Comparison of ENCODE assay signal across 31 cellular contexts in genomic region chr2:11559066-11559785, GRCh38. TPM values are rescaled to one million over a fixed set of nuclear protein-coding genes. Genes with fewer than 3 reads are reported as not detected.
DNase-seq lines count a peak whose midpoint lies in the region; ATAC-seq and TF ChIP-seq lines count a peak whose summit lies in the region.
"Had no signal": no experiment of that assay in that cellular context is flagged by ENCODE, and none has a peak within 500 bp of the region (broad histone marks: within the 10 kb centered on the region; RNA-seq: fewer than 3 reads in every experiment).

No MANE protein-coding gene starts in this region.

- no peak for TF ChIP-seq POLR2A in ovary (IDR thresholded peaks at IDR 0.05)
- TF ChIP-seq POLR2A in uterus (IDR thresholded peaks at IDR 0.05) = no peak

- H3K4me1 Mint-ChIP-seq in endothelial cell (ENCODE audit: unreplicated experiment) = peaks cover 36% of the 10 kb centered on the region

- peaks cover 9% of the 10 kb centered on the region for H3K36me3 Mint-ChIP-seq in endothelial cell (ENCODE audit: low read depth, unreplicated experiment)
- H3K36me3 Mint-ChIP-seq: activated naive CD8-positive, alpha-beta T cell treated with anti-CD3 and anti-CD28 coated beads, Interleukin-2, amount 10 ng/mL, durations not matched to agents 7 days and 5 days; CD14-positive monocyte; memory B cell had no signal

- no peaks in the 10 kb centered on the region for H3K9me3 Mint-ChIP-seq in endothelial cell (ENCODE audit: unreplicated experiment)
- H3K9me3 Mint-ChIP-seq: activated naive CD8-positive, alpha-beta T cell treated with anti-CD3 and anti-CD28 coated beads, Interleukin-2, amount 10 ng/mL, durations not matched to agents 7 days and 5 days; effector memory CD8-positive, alpha-beta T cell; memory B cell; T-helper 2 cell treated with Interferon-gamma antibody and Interleukin-4, amounts not matched to agents 5 μg/mL and 100 μg/mL, for 36 hours had no signal

- ATAC-seq in Right ventricle myocardium superior (ENCODE audit: poor library complexity) (no peak), GM18909 (IDR thresholded peaks at IDR 0.05; ENCODE audit: poor library complexity, unreplicated experiment) (no peak), GM18858 (IDR thresholded peaks at IDR 0.05; ENCODE audit: unreplicated experiment) (no peak)
- ATAC-seq in stimulated activated naive CD8-positive, alpha-beta T cell treated with anti-CD3 and anti-CD28 coated beads, Interleukin-15, Interleukin-2, amounts not matched to agents 100 U/mL and 50 U/mL, for 24 hours = no peak
- ATAC-seq: activated CD4-positive, alpha-beta T cell treated with anti-CD3 and anti-CD28 coated beads for 36 hours; effector memory CD8-positive, alpha-beta T cell; esophagus mucosa; left lobe of liver had no signal

- no peak overlapping the region for H3K4me3 ChIP-seq in cardiac muscle cell
- H3K4me3 ChIP-seq in ovary = no peak overlapping the region
- peak overlapping the region in 1 of 2 donors; percentile 12 for H3K4me3 ChIP-seq in uterus
- H3K4me3 ChIP-seq: sigmoid colon had no signal

- 19 to 41% (median 23%) methylated on average over 18 of the region's 18 CpGs for WGBS in ovary, 3 donors

- TF ChIP-seq CTCF in cardiac muscle cell (IDR thresholded peaks at IDR 0.05; ENCODE audit: low read depth, low read length) (no peak), endothelial cell (IDR thresholded peaks at IDR 0.05; ENCODE audit: unreplicated experiment) (no peak), ovary (IDR thresholded peaks at IDR 0.05) (no peak), uterus (IDR thresholded peaks at IDR 0.05) (no peak)

- H3K36me3 ChIP-seq in cardiac muscle cell (no peaks in the 10 kb centered on the region), ovary (no peaks in the 10 kb centered on the region), uterus (no peaks in the 10 kb centered on the region)
- H3K36me3 ChIP-seq: neutrophil, sigmoid colon had no signal

- no peak overlapping the region for H3K4me3 Mint-ChIP-seq in endothelial cell (ENCODE audit: unreplicated experiment)
- H3K4me3 Mint-ChIP-seq: activated CD4-positive, alpha-beta T cell treated with anti-CD3 and anti-CD28 coated beads for 36 hours; activated naive CD8-positive, alpha-beta T cell treated with anti-CD3 and anti-CD28 coated beads, Interleukin-2, amount 10 ng/mL, durations not matched to agents 7 days and 5 days; CD14-positive monocyte; effector memory CD8-positive, alpha-beta T cell; memory B cell; T-helper 2 cell treated with Interferon-gamma antibody and Interleukin-4, amounts not matched to agents 5 μg/mL and 100 μg/mL, for 36 hours had no signal

- H3K9me3 ChIP-seq in cardiac muscle cell (ENCODE audit: low read depth) = no peaks in the 10 kb centered on the region
- no peaks in the 10 kb centered on the region for H3K9me3 ChIP-seq in ovary
- no peaks in the 10 kb centered on the region for H3K9me3 ChIP-seq in uterus
- H3K9me3 ChIP-seq: neutrophil, psoas muscle, sigmoid colon had no signal

- no peak for TF ChIP-seq EP300 in ovary (IDR thresholded peaks at IDR 0.05)

- H3K27ac Mint-ChIP-seq in endothelial cell (ENCODE audit: unreplicated experiment) = peak overlapping the region; percentile 64
- H3K27ac Mint-ChIP-seq: activated CD4-positive, alpha-beta T cell treated with anti-CD3 and anti-CD28 coated beads for 36 hours; activated naive CD8-positive, alpha-beta T cell treated with anti-CD3 and anti-CD28 coated beads, Interleukin-2, amount 10 ng/mL, durations not matched to agents 7 days and 5 days; CD14-positive monocyte; effector memory CD8-positive, alpha-beta T cell; memory B cell; T-helper 2 cell treated with Interferon-gamma antibody and Interleukin-4, amounts not matched to agents 5 μg/mL and 100 μg/mL, for 36 hours had no signal

- intact Hi-C loops in Right ventricle myocardium superior (cut with DNase I) (no loop called here), ovary (cut with DNase I) (loop anchor here in 1 of 4 donors (10.0 kb wide), 1 partner anchor 74 kb away; no protein-coding TSS in a partner anchor), uterus (cut with DNase I; ENCODE audit: low total_unique reads) (no loop called here)

- H3K27me3 Mint-ChIP-seq in endothelial cell (ENCODE audit: unreplicated experiment) = peaks cover 2% of the 10 kb centered on the region

- H3K27ac ChIP-seq in cardiac muscle cell (peak overlapping the region; percentile 84), ovary (peak overlapping the region; percentile 63 to 92), uterus (peak overlapping the region in 1 of 2 donors; percentile 69)
- H3K27ac ChIP-seq: HL-60, neutrophil, sigmoid colon had no signal

- H3K27me3 ChIP-seq in cardiac muscle cell (no peaks in the 10 kb centered on the region), ovary (no peaks in the 10 kb centered on the region), uterus (no peaks in the 10 kb centered on the region)

- H3K4me1 ChIP-seq in cardiac muscle cell (ENCODE audit: low read depth) = peaks cover 43% of the 10 kb centered on the region
- peaks cover 32% of the 10 kb centered on the region for H3K4me1 ChIP-seq in ovary (ENCODE audit: insufficient read depth)
- peaks cover 0 to 4% of the 10 kb centered on the region in 2 donors for H3K4me1 ChIP-seq in uterus
- H3K4me1 ChIP-seq: sigmoid colon had no signal

- DNase-seq in cardiac muscle cell (ENCODE audit: low read depth in 1 of 2, low spot score in 1 of 2) = no peak
- DNase-seq in Right ventricle myocardium superior = no peak
- no peak for DNase-seq in endothelial cell (ENCODE audit: low spot score)
- peak; percentile 12 to 38 (median 25) for DNase-seq in ovary
- peak; percentile 7 to 10 for DNase-seq in uterus
- no peak for DNase-seq in stimulated activated naive CD8-positive, alpha-beta T cell treated with anti-CD3 and anti-CD28 coated beads, Interleukin-15, Interleukin-2, amounts not matched to agents 100 U/mL and 50 U/mL, for 24 hours
- DNase-seq: activated CD4-positive, alpha-beta T cell treated with anti-CD3 and anti-CD28 coated beads for 36 hours; activated naive CD8-positive, alpha-beta T cell treated with anti-CD3 and anti-CD28 coated beads, Interleukin-2, amount 10 ng/mL, durations not matched to agents 7 days and 5 days; Calu3; DMS79; effector memory CD8-positive, alpha-beta T cell; GF-D8; glutamatergic neuron; Karpas-422; NCI-H2029 treated with DMSO at 0.1 percent for 48 hours; NCI-H446; NCI-H748 treated with DMSO at 0.1 percent for 48 hours; psoas muscle; SIG-M5; sigmoid colon; stimulated activated CD4-positive, alpha-beta T cell treated with anti-CD3 and anti-CD28 coated beads, Interleukin-15, amount 100 ng/mL, for 24 hours; stimulated activated CD4-positive, alpha-beta T cell treated with anti-CD3 and anti-CD28 coated beads, Interleukin-4, amount 100 ng/mL, for 4 hours had no signal

RNA-seq across cellular contexts. Expression of gene GREB1, which starts 25.4 kb away (rescaled TPM):
- total RNA-seq in cardiac muscle cell (32.6 and 50.5 TPM in 2 replicates), Right ventricle myocardium superior (9.0 TPM), endothelial cell (ENCODE audit: unreplicated experiment) (35.9 TPM), ovary (100 to 1,000 TPM; 219 to 723 (median 335) TPM), uterus (100 to 1,000 TPM in 2 of 4 donors, 10 to 100 TPM in 2; 20.3 to 166 (median 78.8) TPM)
- polyA plus RNA-seq in cardiac muscle cell (27.1 and 36.8 TPM in 2 replicates), ovary (100 to 1,000 TPM; 104 to 228 TPM)
- polyA plus RNA-seq: CD14-positive monocyte had no signal

Comparison
In these comparisons a context has a peak if more than half of its experiments do, and no peak if none do; other contexts are left out.
1. DNase-seq: peak in ovary (5 of 5) and uterus (2 of 2); none in cardiac muscle cell (0 of 2), Right ventricle myocardium superior (single experiment), endothelial cell (single experiment) and stimulated activated naive CD8-positive, alpha-beta T cell treated with anti-CD3 and anti-CD28 coated beads, Interleukin-15, Interleukin-2, amounts not matched to agents 100 U/mL and 50 U/mL, for 24 hours (single experiment).